ENCODE assay signal across 8 cellular contexts in the genomic region with DNA sequence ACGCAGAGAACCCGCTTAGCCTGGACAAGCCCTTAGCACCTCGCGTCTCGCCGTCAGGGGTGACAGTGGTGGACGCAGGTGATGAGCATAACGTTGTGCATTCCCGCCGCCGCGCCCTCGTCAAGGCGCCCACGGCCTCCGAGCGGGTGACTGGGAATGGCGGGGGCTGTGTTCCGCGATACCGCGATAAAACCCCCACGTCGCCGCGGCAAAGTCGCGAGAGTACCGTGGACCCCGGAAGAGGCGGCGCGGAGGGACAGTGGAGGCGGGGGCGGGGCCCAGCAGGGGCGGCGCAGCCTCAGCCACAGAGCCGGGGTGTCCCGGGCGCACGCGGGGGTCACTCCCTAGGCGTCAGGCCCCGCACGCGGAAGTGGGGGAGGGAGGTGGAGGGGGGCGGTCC.
A peak's percentile ranks its signal among the peaks of the same experiment; 100 is the strongest.
DNase-seq lines count a peak whose midpoint lies in the region; ATAC-seq lines count a peak whose summit lies in the region.

No MANE protein-coding gene starts in this region.

- no peaks in the 10 kb centered on the region for H3K36me3 ChIP-seq in mucosa of stomach (ENCODE audit: control insufficient read depth, insufficient read depth, low read length)

- H3K27ac Mint-ChIP-seq in stimulated activated naive B cell treated with anti-CD40 and anti-IgM and Interleukin-4, amounts not matched to agents 10 μg/mL and 1 μg/mL and 100 μg/mL, for 72 hours, result peak overlapping the region; percentile 65

- peak overlapping the region; percentile 53 for H3K9ac ChIP-seq in mucosa of stomach (ENCODE audit: low read length)

- H3K27me3 Mint-ChIP-seq in stimulated activated naive B cell treated with anti-CD40 and anti-IgM and Interleukin-4, amounts not matched to agents 10 μg/mL and 1 μg/mL and 100 μg/mL, for 72 hours, result peaks cover 0 to 19% of the 10 kb centered on the region in 2 donors

- H3K4me3 Mint-ChIP-seq in stimulated activated naive B cell treated with anti-CD40 and anti-IgM and Interleukin-4, amounts not matched to agents 10 μg/mL and 1 μg/mL and 100 μg/mL, for 72 hours, result peak overlapping the region; percentile 55 to 73

- H3K36me3 Mint-ChIP-seq in stimulated activated naive B cell treated with anti-CD40 and anti-IgM and Interleukin-4, amounts not matched to agents 10 μg/mL and 1 μg/mL and 100 μg/mL, for 72 hours, result peaks cover 0 to 3% of the 10 kb centered on the region in 2 donors

- H3K4me1 Mint-ChIP-seq in stimulated activated naive B cell treated with anti-CD40 and anti-IgM and Interleukin-4, amounts not matched to agents 10 μg/mL and 1 μg/mL and 100 μg/mL, for 72 hours, result no peaks in the 10 kb centered on the region

- no peaks in the 10 kb centered on the region for H3K9me3 ChIP-seq in mucosa of stomach (ENCODE audit: control insufficient read depth, low read length)

- H3K27me3 ChIP-seq in mucosa of stomach (ENCODE audit: control insufficient read depth, insufficient read depth, low read length), result no peaks in the 10 kb centered on the region

- H3K4me1 ChIP-seq in mucosa of stomach (ENCODE audit: control insufficient read depth, insufficient read depth, low read length), result peaks cover 22% of the 10 kb centered on the region

- DNase-seq in AG08396 (ENCODE audit: low spot score) (peak; percentile 92), SKM-1 treated with dmso at 0.1 percent for 144 hours (lab: John Stamatoyannopoulos, UW; ENCODE audit: unreplicated experiment) (no peak)
- DNase-seq in activated CD4-positive, CD25-positive, alpha-beta regulatory T cell treated with anti-CD3 and anti-CD28 coated beads, Interleukin-2, amount 50 U/mL, for 16 hours (ENCODE audit: low read depth, low spot score), result peak; percentile 20
- DNase-seq in central memory CD4-positive, alpha-beta T cell, result peak; percentile 73
- peak; percentile 33 for DNase-seq in stimulated activated naive B cell treated with anti-CD40 and anti-IgM and Interleukin-4, amounts not matched to agents 10 μg/mL and 1 μg/mL and 100 μg/mL, for 72 hours

- ATAC-seq in stimulated activated naive B cell treated with anti-CD40 and anti-IgM and Interleukin-4, amounts not matched to agents 10 μg/mL and 1 μg/mL and 100 μg/mL, for 72 hours (replicated peaks), result peak; percentile 77 to 81
- ATAC-seq in HG02884 (IDR thresholded peaks at IDR 0.05; ENCODE audit: unreplicated experiment), result no peak
- ATAC-seq in GM21619 (IDR thresholded peaks at IDR 0.05; ENCODE audit: unreplicated experiment), result no peak

- peaks cover 5 to 6% of the 10 kb centered on the region in 2 donors for H3K9me3 Mint-ChIP-seq in stimulated activated naive B cell treated with anti-CD40 and anti-IgM and Interleukin-4, amounts not matched to agents 10 μg/mL and 1 μg/mL and 100 μg/mL, for 72 hours

- peak overlapping the region; percentile 33 for H3K4me3 ChIP-seq in mucosa of stomach (ENCODE audit: low read length)

Comparison
In these comparisons a context has a peak if more than half of its experiments do, and no peak if none do; other contexts are left out.
1. ATAC-seq: peak in stimulated activated naive B cell treated with anti-CD40 and anti-IgM and Interleukin-4, amounts not matched to agents 10 μg/mL and 1 μg/mL and 100 μg/mL, for 72 hours (2 of 2); none in HG02884 (single experiment) and GM21619 (single experiment).